In the genomic region with DNA sequence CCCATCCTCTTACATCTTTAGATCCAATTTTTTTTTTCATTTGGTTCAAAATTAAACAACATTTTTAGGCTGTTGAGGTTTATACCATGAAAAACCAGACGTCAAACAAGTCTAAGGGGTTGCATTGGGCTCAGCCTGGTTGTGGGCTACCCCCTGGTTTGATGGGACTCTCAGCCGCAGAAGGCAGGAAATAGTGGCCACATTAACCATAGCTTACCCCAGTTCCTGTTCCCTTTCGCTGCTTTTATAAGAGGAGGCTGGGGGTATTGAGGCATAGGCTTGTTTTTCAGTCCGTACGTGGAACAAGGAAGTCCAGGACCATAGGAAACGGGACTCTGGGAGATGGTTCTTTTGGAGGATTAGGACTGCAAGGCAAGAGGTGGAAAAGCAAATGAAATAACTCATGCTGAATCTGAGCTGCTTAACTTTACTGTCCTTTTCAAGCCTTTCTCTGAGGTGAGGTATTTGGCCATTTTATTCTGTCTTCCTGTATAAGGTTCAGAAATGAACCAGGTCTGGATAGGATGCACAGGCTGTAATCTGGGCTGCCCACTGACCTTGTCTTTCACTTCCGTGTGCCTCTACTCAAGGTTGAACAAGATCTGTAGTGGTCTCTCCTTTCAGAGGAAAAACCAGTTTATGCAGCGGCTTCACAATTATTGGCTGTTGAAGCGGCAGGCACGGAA, we compare ENCODE assay signal across 8 cellular contexts.
A peak's percentile ranks its signal among the peaks of the same experiment; 100 is the strongest.
DNase-seq lines count a peak whose midpoint lies in the region; ATAC-seq lines count a peak whose summit lies in the region.
"Had no signal": no experiment of that assay in that cellular context is flagged by ENCODE, and none has a peak within 500 bp of the region (broad histone marks: within the 10 kb centered on the region; RNA-seq: fewer than 3 reads in every experiment).

No MANE protein-coding gene starts in this region.

- DNase-seq in GM19238 (ENCODE audit: insufficient read length, low spot score) = peak; percentile 40
- peak; percentile 67 for DNase-seq in SKM-1 (lab: John Stamatoyannopoulos, UW; ENCODE audit: unreplicated experiment)
- DNase-seq in activated effector memory CD4-positive, alpha-beta T cell treated with anti-CD3 and anti-CD28 coated beads, Interleukin-2, amount 50 U/mL, for 16 hours = peak; percentile 72
- DNase-seq in stimulated activated CD8-positive, alpha-beta memory T cell treated with anti-CD3 and anti-CD28 coated beads, Interleukin-4, amount 100 ng/mL, for 4 hours (ENCODE audit: low read depth in 2 of 2, low spot score in 1 of 2) = peak; percentile 8 to 27
- no peak for DNase-seq in NK-92 (lab: John Stamatoyannopoulos, UW; ENCODE audit: unreplicated experiment)
- DNase-seq in epidermal melanocyte (ENCODE audit: insufficient read length, low spot score) = no peak
- DNase-seq: NCI-H2227 treated with DMSO at 0.1 percent for 48 hours had no signal

- no peak for ATAC-seq in GM21737 (IDR thresholded peaks at IDR 0.05; ENCODE audit: unreplicated experiment)

Comparison
In these comparisons a context has a peak if more than half of its experiments do, and no peak if none do; other contexts are left out.
1. DNase-seq: peak in GM19238 (single experiment), SKM-1 (single experiment), activated effector memory CD4-positive, alpha-beta T cell treated with anti-CD3 and anti-CD28 coated beads, Interleukin-2, amount 50 U/mL, for 16 hours (single experiment) and stimulated activated CD8-positive, alpha-beta memory T cell treated with anti-CD3 and anti-CD28 coated beads, Interleukin-4, amount 100 ng/mL, for 4 hours (2 of 2); none in NK-92 (single experiment) and epidermal melanocyte (single experiment).